2 cellular contexts compared by ENCODE assay signal in the genomic region with DNA sequence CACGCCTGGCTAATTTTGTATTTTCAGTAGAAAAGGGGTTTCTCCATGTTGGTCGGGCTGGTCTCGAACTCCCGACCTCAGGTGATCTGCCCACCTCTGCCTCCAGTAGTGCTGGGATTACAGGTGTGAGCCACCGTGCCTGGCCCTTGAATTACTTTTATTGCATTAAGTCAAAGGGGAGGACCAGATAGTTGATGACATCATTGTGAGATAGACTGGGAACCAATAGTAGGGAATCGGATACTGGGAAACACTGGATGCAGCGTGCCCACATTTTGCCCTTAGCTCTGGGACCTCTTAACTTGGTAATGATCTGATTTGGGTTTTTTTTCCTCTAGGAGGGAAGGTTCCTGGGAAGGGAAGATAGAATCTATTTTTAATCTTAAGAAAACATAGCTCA.
A peak's percentile ranks its signal among the peaks of the same experiment; 100 is the strongest.
TF ChIP-seq lines count a peak whose summit lies in the region.

No MANE protein-coding gene starts in this region.

TF ChIP-seq in GM23338, 12 proteins besides CTCF, POLR2A, EP300 and RAD21:
- TF ChIP-seq, protein P1, sequence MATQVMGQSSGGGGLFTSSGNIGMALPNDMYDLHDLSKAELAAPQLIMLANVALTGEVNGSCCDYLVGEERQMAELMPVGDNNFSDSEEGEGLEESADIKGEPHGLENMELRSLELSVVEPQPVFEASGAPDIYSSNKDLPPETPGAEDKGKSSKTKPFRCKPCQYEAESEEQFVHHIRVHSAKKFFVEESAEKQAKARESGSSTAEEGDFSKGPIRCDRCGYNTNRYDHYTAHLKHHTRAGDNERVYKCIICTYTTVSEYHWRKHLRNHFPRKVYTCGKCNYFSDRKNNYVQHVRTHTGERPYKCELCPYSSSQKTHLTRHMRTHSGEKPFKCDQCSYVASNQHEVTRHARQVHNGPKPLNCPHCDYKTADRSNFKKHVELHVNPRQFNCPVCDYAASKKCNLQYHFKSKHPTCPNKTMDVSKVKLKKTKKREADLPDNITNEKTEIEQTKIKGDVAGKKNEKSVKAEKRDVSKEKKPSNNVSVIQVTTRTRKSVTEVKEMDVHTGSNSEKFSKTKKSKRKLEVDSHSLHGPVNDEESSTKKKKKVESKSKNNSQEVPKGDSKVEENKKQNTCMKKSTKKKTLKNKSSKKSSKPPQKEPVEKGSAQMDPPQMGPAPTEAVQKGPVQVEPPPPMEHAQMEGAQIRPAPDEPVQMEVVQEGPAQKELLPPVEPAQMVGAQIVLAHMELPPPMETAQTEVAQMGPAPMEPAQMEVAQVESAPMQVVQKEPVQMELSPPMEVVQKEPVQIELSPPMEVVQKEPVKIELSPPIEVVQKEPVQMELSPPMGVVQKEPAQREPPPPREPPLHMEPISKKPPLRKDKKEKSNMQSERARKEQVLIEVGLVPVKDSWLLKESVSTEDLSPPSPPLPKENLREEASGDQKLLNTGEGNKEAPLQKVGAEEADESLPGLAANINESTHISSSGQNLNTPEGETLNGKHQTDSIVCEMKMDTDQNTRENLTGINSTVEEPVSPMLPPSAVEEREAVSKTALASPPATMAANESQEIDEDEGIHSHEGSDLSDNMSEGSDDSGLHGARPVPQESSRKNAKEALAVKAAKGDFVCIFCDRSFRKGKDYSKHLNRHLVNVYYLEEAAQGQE (IDR thresholded peaks at IDR 0.05; ENCODE audit: unreplicated experiment): no peak
- TF ChIP-seq ZNF114 (CRISPR knock-in tag; IDR thresholded peaks at IDR 0.05) (no peak), EZH2 (IDR thresholded peaks at IDR 0.05; ENCODE audit: low read depth, unreplicated experiment) (no peak), POLR2AphosphoS5 (IDR thresholded peaks at IDR 0.05; ENCODE audit: low read depth) (no peak)
TF ChIP-seq in GM23338: peak in this region for 0.

TF ChIP-seq in K562, 482 proteins besides CTCF, POLR2A, EP300 and RAD21:
- TF ChIP-seq, protein P2, sequence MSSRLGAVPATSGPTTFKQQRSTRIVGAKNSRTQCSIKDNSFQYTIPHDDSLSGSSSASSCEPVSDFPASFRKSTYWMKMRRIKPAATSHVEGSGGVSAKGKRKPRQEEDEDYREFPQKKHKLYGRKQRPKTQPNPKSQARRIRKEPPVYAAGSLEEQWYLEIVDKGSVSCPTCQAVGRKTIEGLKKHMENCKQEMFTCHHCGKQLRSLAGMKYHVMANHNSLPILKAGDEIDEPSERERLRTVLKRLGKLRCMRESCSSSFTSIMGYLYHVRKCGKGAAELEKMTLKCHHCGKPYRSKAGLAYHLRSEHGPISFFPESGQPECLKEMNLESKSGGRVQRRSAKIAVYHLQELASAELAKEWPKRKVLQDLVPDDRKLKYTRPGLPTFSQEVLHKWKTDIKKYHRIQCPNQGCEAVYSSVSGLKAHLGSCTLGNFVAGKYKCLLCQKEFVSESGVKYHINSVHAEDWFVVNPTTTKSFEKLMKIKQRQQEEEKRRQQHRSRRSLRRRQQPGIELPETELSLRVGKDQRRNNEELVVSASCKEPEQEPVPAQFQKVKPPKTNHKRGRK (tag; IDR thresholded peaks at IDR 0.05): no peak
- TF ChIP-seq MAZ (CRISPR knock-in tag; conservative IDR thresholded peaks at IDR 0.05 in 1 of 2, IDR thresholded peaks at IDR 0.05 in 1 of 2): no peak
- TF ChIP-seq, protein P3, sequence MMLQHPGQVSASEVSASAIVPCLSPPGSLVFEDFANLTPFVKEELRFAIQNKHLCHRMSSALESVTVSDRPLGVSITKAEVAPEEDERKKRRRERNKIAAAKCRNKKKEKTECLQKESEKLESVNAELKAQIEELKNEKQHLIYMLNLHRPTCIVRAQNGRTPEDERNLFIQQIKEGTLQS (IDR thresholded peaks at IDR 0.05): peak; percentile 31
- TF ChIP-seq, protein P3 (CRISPR knock-in tag; conservative IDR thresholded peaks at IDR 0.05): no peak
- TF ChIP-seq, protein P4, sequence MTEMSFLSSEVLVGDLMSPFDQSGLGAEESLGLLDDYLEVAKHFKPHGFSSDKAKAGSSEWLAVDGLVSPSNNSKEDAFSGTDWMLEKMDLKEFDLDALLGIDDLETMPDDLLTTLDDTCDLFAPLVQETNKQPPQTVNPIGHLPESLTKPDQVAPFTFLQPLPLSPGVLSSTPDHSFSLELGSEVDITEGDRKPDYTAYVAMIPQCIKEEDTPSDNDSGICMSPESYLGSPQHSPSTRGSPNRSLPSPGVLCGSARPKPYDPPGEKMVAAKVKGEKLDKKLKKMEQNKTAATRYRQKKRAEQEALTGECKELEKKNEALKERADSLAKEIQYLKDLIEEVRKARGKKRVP (CRISPR knock-in tag; IDR thresholded peaks at IDR 0.05): no peak
